22 cellular contexts compared by ENCODE assay signal in genomic region chr3:59444676-59445075, GRCh38.
DNase-seq lines count a peak whose midpoint lies in the region; ATAC-seq, FAIRE-seq and TF ChIP-seq lines count a peak whose summit lies in the region.
"Had no signal": no experiment of that assay in that cellular context is flagged by ENCODE, and none has a peak within 500 bp of the region (broad histone marks: within the 10 kb centered on the region; RNA-seq: fewer than 3 reads in every experiment).

No MANE protein-coding gene starts in this region.

- peaks cover 1 to 5% of the 10 kb centered on the region in 2 donors for H3K36me3 Mint-ChIP-seq in activated T-cell treated with anti-CD3 and anti-CD28 coated beads, Interleukin-2, amount 50 U/mL, for 72 hours (ENCODE audit: insufficient read depth in 2 of 2)
- no peaks in the 10 kb centered on the region for H3K36me3 Mint-ChIP-seq in activated naive CD8-positive, alpha-beta T cell
- H3K36me3 Mint-ChIP-seq in natural killer cell = no peaks in the 10 kb centered on the region
- H3K36me3 Mint-ChIP-seq in WTC11 = no peaks in the 10 kb centered on the region
- H3K36me3 Mint-ChIP-seq: type B pancreatic cell had no signal

- intact Hi-C loops in natural killer cell (cut with micrococcal nuclease) = no loop called here

- no peak for DNase-seq in activated T-cell treated with anti-CD3 and anti-CD28 coated beads, Interleukin-2, amount 50 U/mL, for 72 hours
- no peak for DNase-seq in activated T-cell treated with anti-CD3 and anti-CD28 coated beads, Interleukin-2, amount 50 U/mL, for 1 hour
- DNase-seq in GM12891 (ENCODE audit: insufficient read length, low spot score) (no peak), natural killer cell (no peak), WTC11 (ENCODE audit: low spot score) (no peak), DMS153 treated with DMSO at 0.1 percent for 48 hours (lab: John Stamatoyannopoulos, UW; ENCODE audit: unreplicated experiment) (no peak)
- DNase-seq: activated CD4-positive, alpha-beta T cell treated with anti-CD3 and anti-CD28 coated beads, Interleukin-2, amount 50 U/mL, for 1 hour; activated T-cell treated with anti-CD3 and anti-CD28 coated beads for 4 hours; dermis blood vessel endothelial cell; esophagus squamous epithelium; foreskin melanocyte; heart right ventricle; NCI-H446 treated with DMSO at 0.1 percent for 48 hours; right lobe of liver; RPMI8226; stimulated activated CD4-positive, alpha-beta T cell treated with anti-CD3 and anti-CD28 coated beads, Interleukin-4, amount 100 ng/mL, for 1 hour had no signal

- no peaks in the 10 kb centered on the region for H3K27me3 Mint-ChIP-seq in activated T-cell treated with anti-CD3 and anti-CD28 coated beads, Interleukin-2, amount 50 U/mL, for 72 hours (ENCODE audit: low read depth)
- H3K27me3 Mint-ChIP-seq in activated naive CD8-positive, alpha-beta T cell = no peaks in the 10 kb centered on the region
- H3K27me3 Mint-ChIP-seq in natural killer cell (ENCODE audit: low read depth in 2 of 2) = peaks cover 0 to 5% of the 10 kb centered on the region in 2 donors
- peaks cover 92% of the 10 kb centered on the region for H3K27me3 Mint-ChIP-seq in WTC11 (ENCODE audit: low read depth)

- FAIRE-seq in GM12891 (lab: Jason Lieb, UNC) = peak; percentile 82
- FAIRE-seq: endometrium, H1, HepG2 had no signal

- CTCF ChIA-PET in WTC11 (lab: Charles Lee) = interaction anchor here (1.2 kb wide), 1 partner anchor 131 kb away, joined by 4 read pairs; no protein-coding TSS in a partner anchor

- peak overlapping the region; percentile 97 for H3K27ac Mint-ChIP-seq in activated T-cell treated with anti-CD3 and anti-CD28 coated beads, Interleukin-2, amount 50 U/mL, for 72 hours
- H3K27ac Mint-ChIP-seq in activated naive CD8-positive, alpha-beta T cell = peak overlapping the region; percentile 90
- H3K27ac Mint-ChIP-seq in natural killer cell (peak overlapping the region; percentile 35 to 86), WTC11 (no peak overlapping the region)
- H3K27ac Mint-ChIP-seq: progenitor cell of endocrine pancreas, type B pancreatic cell had no signal

- POLR2A ChIA-PET in WTC11 (lab: Charles Lee) = no interaction called here

- TF ChIP-seq POLR2A in GM12891 (IDR thresholded peaks at IDR 0.05; ENCODE audit: low read depth, low read length) = no peak

- no peak for ATAC-seq in activated T-cell treated with anti-CD3 and anti-CD28 coated beads, Interleukin-2, amount 50 U/mL, for 72 hours (replicated peaks in 1 of 2)
- ATAC-seq in natural killer cell (no peak), WTC11 (no peak)
- ATAC-seq: heart right ventricle, HepG2, right lobe of liver had no signal

- no peak for TF ChIP-seq CTCF in natural killer cell (IDR thresholded peaks at IDR 0.05)
- no peak for TF ChIP-seq CTCF in WTC11 (IDR thresholded peaks at IDR 0.05)

- H3K4me1 Mint-ChIP-seq in activated T-cell treated with anti-CD3 and anti-CD28 coated beads, Interleukin-2, amount 50 U/mL, for 72 hours (ENCODE audit: low read depth) = peaks cover 75% of the 10 kb centered on the region
- H3K4me1 Mint-ChIP-seq in activated naive CD8-positive, alpha-beta T cell (ENCODE audit: low read depth) = peaks cover 60% of the 10 kb centered on the region
- H3K4me1 Mint-ChIP-seq in natural killer cell (peaks cover 29 to 45% of the 10 kb centered on the region in 2 donors), WTC11 (0 out of 2 replicates have a peak, but pooled peaks cover 2% of the 10 kb centered on the region)

- peaks cover 0 to 4% of the 10 kb centered on the region in 2 donors for H3K9me3 Mint-ChIP-seq in activated T-cell treated with anti-CD3 and anti-CD28 coated beads, Interleukin-2, amount 50 U/mL, for 72 hours
- H3K9me3 Mint-ChIP-seq in activated naive CD8-positive, alpha-beta T cell (ENCODE audit: low read depth) = no peaks in the 10 kb centered on the region
- H3K9me3 Mint-ChIP-seq in natural killer cell = no peaks in the 10 kb centered on the region
- no peaks in the 10 kb centered on the region for H3K9me3 Mint-ChIP-seq in WTC11
- H3K9me3 Mint-ChIP-seq: type B pancreatic cell had no signal

- H3K4me3 Mint-ChIP-seq in activated T-cell treated with anti-CD3 and anti-CD28 coated beads, Interleukin-2, amount 50 U/mL, for 72 hours = peak overlapping the region; percentile 78 to 97
- no peak overlapping the region for H3K4me3 Mint-ChIP-seq in activated naive CD8-positive, alpha-beta T cell
- H3K4me3 Mint-ChIP-seq in natural killer cell (no peak overlapping the region), WTC11 (no peak overlapping the region)
- H3K4me3 Mint-ChIP-seq: type B pancreatic cell had no signal

TF ChIP-seq in GM12891, 5 proteins besides CTCF, POLR2A, EP300 and RAD21:
- TF ChIP-seq TAF1 (IDR thresholded peaks at IDR 0.05; ENCODE audit: low read depth, low read length) = no peak
- TF ChIP-seq POLR2AphosphoS5 (IDR thresholded peaks at IDR 0.05; ENCODE audit: low read depth, low read length) = no peak
- TF ChIP-seq PAX5 (IDR thresholded peaks at IDR 0.05; ENCODE audit: insufficient read depth, low read length, severe bottlenecking) = no peak
- TF ChIP-seq SPI1 (IDR thresholded peaks at IDR 0.05; ENCODE audit: low read depth, low read length) = no peak
- TF ChIP-seq POU2F2 (IDR thresholded peaks at IDR 0.05; ENCODE audit: low read depth, low read length) = no peak
TF ChIP-seq in GM12891: peak in this region for 0.

TF ChIP-seq in WTC11, 78 proteins besides CTCF, POLR2A, EP300 and RAD21 (continues in another document):
- TF ChIP-seq ZNF532 (CRISPR knock-in tag; IDR thresholded peaks at IDR 0.05; ENCODE audit: borderline replicate concordance) (no peak), PRDM15 (CRISPR knock-in tag; IDR thresholded peaks at IDR 0.05) (no peak), E2F1 (CRISPR knock-in tag; IDR thresholded peaks at IDR 0.05) (no peak)

Comparison
In these comparisons a context has a peak if more than half of its experiments do, and no peak if none do; other contexts are left out.
1. H3K4me3 Mint-ChIP-seq: peak in activated T-cell treated with anti-CD3 and anti-CD28 coated beads, Interleukin-2, amount 50 U/mL, for 72 hours (2 of 2); none in activated naive CD8-positive, alpha-beta T cell (single experiment), natural killer cell (single experiment) and WTC11 (single experiment).